Comparison of ENCODE assay signal across 15 cellular contexts in the genomic region with DNA sequence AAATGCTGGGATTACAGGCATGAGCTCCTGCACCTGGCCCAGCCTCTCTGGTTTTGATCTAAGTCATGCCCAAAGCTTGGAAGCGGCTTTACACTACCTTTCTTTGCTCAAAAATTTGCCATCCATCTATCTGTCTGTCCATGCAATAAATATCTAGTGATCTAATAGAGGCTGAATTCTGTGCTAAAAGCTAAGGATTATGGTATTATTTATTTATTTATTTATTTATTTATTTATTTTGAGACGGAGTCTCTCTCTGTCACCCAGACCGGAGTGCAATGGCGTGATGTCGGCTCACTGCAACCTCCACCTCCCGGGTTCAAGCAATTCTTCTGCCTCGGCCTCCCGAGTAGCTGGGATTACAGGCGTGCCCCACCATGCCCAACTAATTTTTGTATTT. TPM values are rescaled to one million over a fixed set of nuclear protein-coding genes. Genes with fewer than 3 reads are reported as not detected.
"Had no signal": no experiment of that assay in that cellular context is flagged by ENCODE, and none has a peak within 500 bp of the region (broad histone marks: within the 10 kb centered on the region; RNA-seq: fewer than 3 reads in every experiment).

No MANE protein-coding gene starts in this region.

RNA-seq across cellular contexts. Expression of gene OR1M1, which starts 30.7 kb away (rescaled TPM):
- total RNA-seq: activated CD4-positive, alpha-beta memory T cell treated with anti-CD3 and anti-CD28 coated beads, Interleukin-2, amount 10 ng/mL, durations not matched to agents 7 days and 5 days; activated CD4-positive, alpha-beta T cell treated with anti-CD3 and anti-CD28 coated beads for 36 hours; activated CD4-positive, alpha-beta T cell treated with anti-CD3 and anti-CD28 coated beads, Interleukin-2, amount 10 ng/mL, durations not matched to agents 7 days and 5 days; activated CD8-positive, alpha-beta memory T cell treated with anti-CD3 and anti-CD28 coated beads, Interleukin-2, amount 10 ng/mL, durations not matched to agents 7 days and 5 days; activated CD8-positive, alpha-beta T cell treated with anti-CD3 and anti-CD28 coated beads, Interleukin-2, amount 10 ng/mL, durations not matched to agents 7 days and 5 days; activated naive CD8-positive, alpha-beta T cell treated with anti-CD3 and anti-CD28 coated beads, Interleukin-2, amount 10 ng/mL, durations not matched to agents 7 days and 5 days; activated T-helper 2 cell treated with anti-CD3 and anti-CD28 coated beads, Interferon-gamma antibody, Interleukin-2, Interleukin-4, amounts not matched to agents 10 μg/mL and 5 μg/mL and 100 μg/mL, durations not matched to agents 14 hours and 24 hours and 36 hours; ascending aorta; breast epithelium; cardiac septum; cerebellum; T-helper 17 cell; T-helper 2 cell treated with Interferon-gamma antibody and Interleukin-4, amounts not matched to agents 100 ng/mL and 5 ng/mL, for 36 hours; WTC11 had no signal
- polyA plus RNA-seq: adipose tissue had no signal

RNA-seq across cellular contexts. Expression of gene MUC16, which starts 45.9 kb away (rescaled TPM):
- total RNA-seq: activated CD4-positive, alpha-beta T cell treated with anti-CD3 and anti-CD28 coated beads for 36 hours; activated CD4-positive, alpha-beta T cell treated with anti-CD3 and anti-CD28 coated beads, Interleukin-2, amount 10 ng/mL, durations not matched to agents 7 days and 5 days; activated T-helper 2 cell treated with anti-CD3 and anti-CD28 coated beads, Interferon-gamma antibody, Interleukin-2, Interleukin-4, amounts not matched to agents 10 μg/mL and 5 μg/mL and 100 μg/mL, durations not matched to agents 14 hours and 24 hours and 36 hours; cerebellum; T-helper 2 cell treated with Interferon-gamma antibody and Interleukin-4, amounts not matched to agents 100 ng/mL and 5 ng/mL, for 36 hours had no signal

RNA-seq across cellular contexts. Expression of gene OR7G2, which starts 51.1 kb away (rescaled TPM):
- total RNA-seq: activated CD4-positive, alpha-beta memory T cell treated with anti-CD3 and anti-CD28 coated beads, Interleukin-2, amount 10 ng/mL, durations not matched to agents 7 days and 5 days; activated CD4-positive, alpha-beta T cell treated with anti-CD3 and anti-CD28 coated beads for 36 hours; activated CD4-positive, alpha-beta T cell treated with anti-CD3 and anti-CD28 coated beads, Interleukin-2, amount 10 ng/mL, durations not matched to agents 7 days and 5 days; activated CD8-positive, alpha-beta memory T cell treated with anti-CD3 and anti-CD28 coated beads, Interleukin-2, amount 10 ng/mL, durations not matched to agents 7 days and 5 days; activated CD8-positive, alpha-beta T cell treated with anti-CD3 and anti-CD28 coated beads, Interleukin-2, amount 10 ng/mL, durations not matched to agents 7 days and 5 days; activated naive CD8-positive, alpha-beta T cell treated with anti-CD3 and anti-CD28 coated beads, Interleukin-2, amount 10 ng/mL, durations not matched to agents 7 days and 5 days; activated T-helper 2 cell treated with anti-CD3 and anti-CD28 coated beads, Interferon-gamma antibody, Interleukin-2, Interleukin-4, amounts not matched to agents 10 μg/mL and 5 μg/mL and 100 μg/mL, durations not matched to agents 14 hours and 24 hours and 36 hours; ascending aorta; breast epithelium; cardiac septum; cerebellum; T-helper 17 cell; T-helper 2 cell treated with Interferon-gamma antibody and Interleukin-4, amounts not matched to agents 100 ng/mL and 5 ng/mL, for 36 hours; WTC11 had no signal
- polyA plus RNA-seq: adipose tissue had no signal

RNA-seq across cellular contexts. Expression of gene OR7G1, which starts 59.4 kb away (rescaled TPM):
- total RNA-seq: activated CD4-positive, alpha-beta memory T cell treated with anti-CD3 and anti-CD28 coated beads, Interleukin-2, amount 10 ng/mL, durations not matched to agents 7 days and 5 days; activated CD4-positive, alpha-beta T cell treated with anti-CD3 and anti-CD28 coated beads for 36 hours; activated CD4-positive, alpha-beta T cell treated with anti-CD3 and anti-CD28 coated beads, Interleukin-2, amount 10 ng/mL, durations not matched to agents 7 days and 5 days; activated CD8-positive, alpha-beta memory T cell treated with anti-CD3 and anti-CD28 coated beads, Interleukin-2, amount 10 ng/mL, durations not matched to agents 7 days and 5 days; activated CD8-positive, alpha-beta T cell treated with anti-CD3 and anti-CD28 coated beads, Interleukin-2, amount 10 ng/mL, durations not matched to agents 7 days and 5 days; activated naive CD8-positive, alpha-beta T cell treated with anti-CD3 and anti-CD28 coated beads, Interleukin-2, amount 10 ng/mL, durations not matched to agents 7 days and 5 days; activated T-helper 2 cell treated with anti-CD3 and anti-CD28 coated beads, Interferon-gamma antibody, Interleukin-2, Interleukin-4, amounts not matched to agents 10 μg/mL and 5 μg/mL and 100 μg/mL, durations not matched to agents 14 hours and 24 hours and 36 hours; ascending aorta; breast epithelium; cardiac septum; cerebellum; T-helper 17 cell; T-helper 2 cell treated with Interferon-gamma antibody and Interleukin-4, amounts not matched to agents 100 ng/mL and 5 ng/mL, for 36 hours; WTC11 had no signal
- polyA plus RNA-seq: adipose tissue had no signal
